21 cellular contexts compared by ENCODE assay signal in genomic region chr9:105884416-105884815, GRCh38.
A peak's percentile ranks its signal among the peaks of the same experiment; 100 is the strongest.
DNase-seq lines count a peak whose midpoint lies in the region; TF ChIP-seq lines count a peak whose summit lies in the region.
"Had no signal": no experiment of that assay in that cellular context is flagged by ENCODE, and none has a peak within 500 bp of the region (broad histone marks: within the 10 kb centered on the region; RNA-seq: fewer than 3 reads in every experiment).

No MANE protein-coding gene starts in this region.

- peak overlapping the region; percentile 22; the same call in 1 of the 2 replicates for H3K4me2 ChIP-seq in KMS-11
- peak overlapping the region; percentile 76 for H3K4me2 ChIP-seq in OCI-LY3 (ENCODE audit: low read length)
- H3K4me2 ChIP-seq: A549 had no signal

- H3K4me3 ChIP-seq in KMS-11 (IDR thresholded peaks at IDR 0.05; ENCODE audit: insufficient read depth, low read depth, low read length) (no peak overlapping the region), OCI-LY3 (ENCODE audit: low read length) (peak overlapping the region; percentile 65), esophagus muscularis mucosa (no peak overlapping the region)
- H3K4me3 ChIP-seq: A549, GM23248 had no signal

- DNase-seq in activated naive CD4-positive, alpha-beta T cell treated with anti-CD3 and anti-CD28 coated beads, Interleukin-2, amount 10 ng/mL, durations not matched to agents 7 days and 5 days: no peak
- DNase-seq in activated naive CD4-positive, alpha-beta T cell treated with anti-CD3 and anti-CD28 coated beads for 36 hours: no peak
- DNase-seq in esophagus muscularis mucosa (ENCODE audit: extremely low spot score) (peak; percentile 66), iPS-NIHi7 (ENCODE audit: extremely low spot score) (no peak), NOMO-1 treated with dmso at 0.1 percent for 144 hours (lab: John Stamatoyannopoulos, UW; ENCODE audit: unreplicated experiment) (no peak), GM19238 (ENCODE audit: insufficient read length, low spot score) (no peak)
- DNase-seq: 8988T; ACHN; BE2C; C1 segment of cervical spinal cord; Calu3; CD4-positive, alpha-beta memory T cell; COR-L47; DMS53; DMS79 treated with DMSO at 0.1 percent for 48 hours; GM23248; H7; HFFc6 had no signal

- TF ChIP-seq EP300 in esophagus muscularis mucosa (IDR thresholded peaks at IDR 0.05): no peak

- CTCF ChIA-PET in activated naive CD4-positive, alpha-beta T cell treated with anti-CD3 and anti-CD28 coated beads, Interleukin-2, amount 10 ng/mL, durations not matched to agents 7 days and 5 days (lab: Charles Lee): interaction anchor here (0.7 to 10.1 kb wide), 5 partner anchors 13 to 42 kb away, joined by 3 to 155 read pairs (median 3); no protein-coding TSS in a partner anchor
- CTCF ChIA-PET in activated naive CD4-positive, alpha-beta T cell treated with anti-CD3 and anti-CD28 coated beads for 36 hours (lab: Charles Lee): interaction anchor here (0.7 to 11.6 kb wide), 4 partner anchors 26 to 743 kb away, joined by 3 to 149 read pairs (median 4); no protein-coding TSS in a partner anchor

- TF ChIP-seq POLR2A in esophagus muscularis mucosa (IDR thresholded peaks at IDR 0.05; ENCODE audit: low read depth): no peak

- H3K4me1 Mint-ChIP-seq in activated naive CD4-positive, alpha-beta T cell treated with anti-CD3 and anti-CD28 coated beads, Interleukin-2, amount 10 ng/mL, durations not matched to agents 7 days and 5 days: peaks cover 27% of the 10 kb centered on the region
- peaks cover 7% of the 10 kb centered on the region for H3K4me1 Mint-ChIP-seq in activated naive CD4-positive, alpha-beta T cell treated with anti-CD3 and anti-CD28 coated beads for 36 hours (ENCODE audit: low read depth)

- 0 out of 2 replicates have a peak overlapping the region, but pooled peaks have one; percentile 9 for H2AFZ ChIP-seq in KMS-11 (ENCODE audit: low read depth)
- H2AFZ ChIP-seq in OCI-LY3 (ENCODE audit: low read depth, low read length): no peak overlapping the region
- H2AFZ ChIP-seq: GM23248 had no signal

- no peaks in the 10 kb centered on the region for H3K79me2 ChIP-seq in KMS-11 (ENCODE audit: insufficient read depth, low read depth)
- H3K79me2 ChIP-seq in OCI-LY3 (ENCODE audit: low read length): no peaks in the 10 kb centered on the region

- H3K36me3 ChIP-seq in KMS-11 (ENCODE audit: insufficient read depth) (no peaks in the 10 kb centered on the region), OCI-LY3 (replicated peaks; ENCODE audit: low read depth, low read length) (no peaks in the 10 kb centered on the region), esophagus muscularis mucosa (no peaks in the 10 kb centered on the region)
- H3K36me3 ChIP-seq: BE2C had no signal

- 79% methylated on average over 3 of the region's 3 CpGs for WGBS in esophagus muscularis mucosa

- H3K4me1 ChIP-seq in KMS-11 (ENCODE audit: low read depth, poor library complexity, severe bottlenecking) (peaks cover 16% of the 10 kb centered on the region), OCI-LY3 (ENCODE audit: low read length) (peaks cover 55% of the 10 kb centered on the region), esophagus muscularis mucosa (no peaks in the 10 kb centered on the region)
- H3K4me1 ChIP-seq: A549, BE2C had no signal

- H3K27me3 Mint-ChIP-seq in activated naive CD4-positive, alpha-beta T cell treated with anti-CD3 and anti-CD28 coated beads, Interleukin-2, amount 10 ng/mL, durations not matched to agents 7 days and 5 days: peaks cover 26% of the 10 kb centered on the region
- peaks cover 2% of the 10 kb centered on the region for H3K27me3 Mint-ChIP-seq in activated naive CD4-positive, alpha-beta T cell treated with anti-CD3 and anti-CD28 coated beads for 36 hours (ENCODE audit: low read depth)

- H3K9me3 ChIP-seq in OCI-LY3 (ENCODE audit: insufficient read depth, low read length): no peaks in the 10 kb centered on the region
- no peaks in the 10 kb centered on the region for H3K9me3 ChIP-seq in esophagus muscularis mucosa
- H3K9me3 ChIP-seq: A549, BE2C had no signal

- TF ChIP-seq CTCF in KMS-11 (conservative IDR thresholded peaks at IDR 0.05; ENCODE audit: low read depth, low read length) (no peak), OCI-LY3 (IDR thresholded peaks at IDR 0.05; ENCODE audit: low read depth, low read length) (no peak), esophagus muscularis mucosa (IDR thresholded peaks at IDR 0.05) (no peak)

- intact Hi-C loops in activated naive CD4-positive, alpha-beta T cell treated with anti-CD3 and anti-CD28 coated beads for 36 hours (cut with micrococcal nuclease): loop anchor here (5.0 kb wide), 2 partner anchors 437 to 1288 kb away; partner anchors contain the start of gene FSD1L
- intact Hi-C loops in esophagus muscularis mucosa (cut with DNase I): no loop called here

- no peaks in the 10 kb centered on the region for H4K20me1 ChIP-seq in KMS-11 (ENCODE audit: insufficient read depth)
- H4K20me1 ChIP-seq in OCI-LY3 (ENCODE audit: insufficient read depth, low read length): no peaks in the 10 kb centered on the region

- H3K27ac ChIP-seq in KMS-11 (no peak overlapping the region; the same call in 1 of the 2 replicates), OCI-LY3 (ENCODE audit: low read length) (peak overlapping the region; percentile 45; the same call in 1 of the 2 replicates), esophagus muscularis mucosa (replicated peaks in 1 of 4) (no peak overlapping the region)
- H3K27ac ChIP-seq: A549, GM23248 had no signal

- H3K9ac ChIP-seq in KMS-11 (no peak overlapping the region), OCI-LY3 (ENCODE audit: low read length) (no peak overlapping the region)
- H3K9ac ChIP-seq: GM23248 had no signal

- no peaks in the 10 kb centered on the region for H3K9me3 Mint-ChIP-seq in activated naive CD4-positive, alpha-beta T cell treated with anti-CD3 and anti-CD28 coated beads, Interleukin-2, amount 10 ng/mL, durations not matched to agents 7 days and 5 days
- H3K9me3 Mint-ChIP-seq in activated naive CD4-positive, alpha-beta T cell treated with anti-CD3 and anti-CD28 coated beads for 36 hours: no peaks in the 10 kb centered on the region
- H3K9me3 Mint-ChIP-seq: CD4-positive, alpha-beta memory T cell had no signal

- H3K27me3 ChIP-seq in KMS-11 (ENCODE audit: insufficient read depth, low read depth) (no peaks in the 10 kb centered on the region), OCI-LY3 (ENCODE audit: low read depth, low read length) (peaks cover 11% of the 10 kb centered on the region; the same call in 1 of the 2 replicates), esophagus muscularis mucosa (no peaks in the 10 kb centered on the region)
- H3K27me3 ChIP-seq: BE2C had no signal

- H3K27ac Mint-ChIP-seq in activated naive CD4-positive, alpha-beta T cell treated with anti-CD3 and anti-CD28 coated beads, Interleukin-2, amount 10 ng/mL, durations not matched to agents 7 days and 5 days: peak overlapping the region; percentile 47
- no peak overlapping the region for H3K27ac Mint-ChIP-seq in activated naive CD4-positive, alpha-beta T cell treated with anti-CD3 and anti-CD28 coated beads for 36 hours
- H3K27ac Mint-ChIP-seq: HFFc6 had no signal

- no peak overlapping the region for H3K4me3 Mint-ChIP-seq in activated naive CD4-positive, alpha-beta T cell treated with anti-CD3 and anti-CD28 coated beads, Interleukin-2, amount 10 ng/mL, durations not matched to agents 7 days and 5 days
- no peak overlapping the region for H3K4me3 Mint-ChIP-seq in activated naive CD4-positive, alpha-beta T cell treated with anti-CD3 and anti-CD28 coated beads for 36 hours
- H3K4me3 Mint-ChIP-seq: CD4-positive, alpha-beta memory T cell; HFFc6 had no signal

- H3K36me3 Mint-ChIP-seq in activated naive CD4-positive, alpha-beta T cell treated with anti-CD3 and anti-CD28 coated beads, Interleukin-2, amount 10 ng/mL, durations not matched to agents 7 days and 5 days: no peaks in the 10 kb centered on the region
- no peaks in the 10 kb centered on the region for H3K36me3 Mint-ChIP-seq in activated naive CD4-positive, alpha-beta T cell treated with anti-CD3 and anti-CD28 coated beads for 36 hours (ENCODE audit: low read depth)
- H3K36me3 Mint-ChIP-seq: CD4-positive, alpha-beta memory T cell had no signal
